Comparison of ENCODE assay signal across 9 cellular contexts in genomic region chr16:68642436-68643064, GRCh38. TPM values are rescaled to one million over a fixed set of nuclear protein-coding genes. Genes with fewer than 3 reads are reported as not detected.
DNase-seq lines count a peak whose midpoint lies in the region; ATAC-seq and TF ChIP-seq lines count a peak whose summit lies in the region.
"Had no signal": no experiment of that assay in that cellular context is flagged by ENCODE, and none has a peak within 500 bp of the region (broad histone marks: within the 10 kb centered on the region; RNA-seq: fewer than 3 reads in every experiment).

No MANE protein-coding gene starts in this region.

- peak overlapping the region; percentile 23 for H3K27ac Mint-ChIP-seq in nephron progenitor cell
- H3K27ac Mint-ChIP-seq in naive thymus-derived CD4-positive, alpha-beta T cell, result peak overlapping the region in 1 of 9 donors; percentile 21

- peak overlapping the region; percentile 10 to 64 (median 38); a peak in 16 of 20 replicates for H3K4me3 ChIP-seq in BLaER1 treated with 17β-estradiol and CSF1 and Interleukin-3, amounts not matched to agents 10 nM and 100 nM
- H3K4me3 ChIP-seq in HUES64 (ENCODE audit: low read length) (peak overlapping the region; percentile 52), ectodermal cell (ENCODE audit: insufficient read depth, low read depth, low read length) (peak overlapping the region; percentile 13)
- no peak overlapping the region for H3K4me3 ChIP-seq in naive thymus-derived CD4-positive, alpha-beta T cell (ENCODE audit: low read length)

- peaks cover 42% of the 10 kb centered on the region for H3K4me1 Mint-ChIP-seq in nephron progenitor cell
- peaks cover 6 to 18% (median 14%) of the 10 kb centered on the region in 7 donors for H3K4me1 Mint-ChIP-seq in naive thymus-derived CD4-positive, alpha-beta T cell

- H3K4me2 ChIP-seq in BLaER1 treated with 17β-estradiol and CSF1 and Interleukin-3, amounts not matched to agents 10 nM and 100 nM, result peak overlapping the region; percentile 66 to 83 (median 77)

- no peaks in the 10 kb centered on the region for H3K9me3 Mint-ChIP-seq in nephron progenitor cell
- peaks cover 0 to 3% (median 0%) of the 10 kb centered on the region in 11 donors for H3K9me3 Mint-ChIP-seq in naive thymus-derived CD4-positive, alpha-beta T cell

- H3K27me3 ChIP-seq in BLaER1 treated with 17β-estradiol and CSF1 and Interleukin-3, amounts not matched to agents 10 nM and 100 nM, result peaks cover 58 to 69% (median 65%) of the 10 kb centered on the region in 11 experiments
- H3K27me3 ChIP-seq in HUES64 (ENCODE audit: insufficient read depth, low read length), result peaks cover 25% of the 10 kb centered on the region
- H3K27me3 ChIP-seq in ectodermal cell (ENCODE audit: control insufficient read depth, insufficient read depth, low read length, poor library complexity, severe bottlenecking), result peaks cover 56% of the 10 kb centered on the region
- peaks cover 0 to 13% of the 10 kb centered on the region in 2 donors for H3K27me3 ChIP-seq in naive thymus-derived CD4-positive, alpha-beta T cell (ENCODE audit: control insufficient read depth in 2 of 2, insufficient read depth in 2 of 2, low read length in 2 of 2)

- H4K20me1 ChIP-seq in BLaER1 treated with 17β-estradiol and CSF1 and Interleukin-3, amounts not matched to agents 10 nM and 100 nM, result peaks cover 0 to 33% (median 5%) of the 10 kb centered on the region in 11 experiments; a peak in 7 of 22 replicates

- no peaks in the 10 kb centered on the region for H3K36me3 Mint-ChIP-seq in nephron progenitor cell (ENCODE audit: low read depth)
- peaks cover 0 to 6% (median 0%) of the 10 kb centered on the region in 5 donors for H3K36me3 Mint-ChIP-seq in naive thymus-derived CD4-positive, alpha-beta T cell

- ATAC-seq in naive thymus-derived CD4-positive, alpha-beta T cell, result no peak
- ATAC-seq: left colon had no signal

- POLR2A ChIA-PET in naive thymus-derived CD4-positive, alpha-beta T cell (lab: Charles Lee), result no interaction called here

- H3K27me3 Mint-ChIP-seq in nephron progenitor cell (ENCODE audit: low read depth, poor library complexity), result peaks cover 37% of the 10 kb centered on the region
- peaks cover 27 to 62% (median 44%) of the 10 kb centered on the region in 5 donors for H3K27me3 Mint-ChIP-seq in naive thymus-derived CD4-positive, alpha-beta T cell

- H3K4me3 Mint-ChIP-seq in nephron progenitor cell, result peak overlapping the region; percentile 73
- peak overlapping the region in 2 of 10 donors; percentile 6 to 34 for H3K4me3 Mint-ChIP-seq in naive thymus-derived CD4-positive, alpha-beta T cell

- peak overlapping the region; percentile 15 to 61 (median 49); a peak in 10 of 22 replicates for H3K9ac ChIP-seq in BLaER1 treated with 17β-estradiol and CSF1 and Interleukin-3, amounts not matched to agents 10 nM and 100 nM
- H3K9ac ChIP-seq in HUES64 (ENCODE audit: low read depth, low read length), result peak overlapping the region; percentile 71

- H3K27ac ChIP-seq in BLaER1 treated with 17β-estradiol and CSF1 and Interleukin-3, amounts not matched to agents 10 nM and 100 nM, result peak overlapping the region in 5 of 11 experiments; percentile 31 to 55 (median 44); a peak in 7 of 22 replicates
- H3K27ac ChIP-seq in HUES64 (ENCODE audit: low read depth, low read length), result peak overlapping the region; percentile 59
- no peak overlapping the region for H3K27ac ChIP-seq in ectodermal cell (ENCODE audit: insufficient read depth, low read depth, low read length, poor library complexity, severe bottlenecking)
- no peak overlapping the region for H3K27ac ChIP-seq in naive thymus-derived CD4-positive, alpha-beta T cell (ENCODE audit: low read depth, low read length)

- no peaks in the 10 kb centered on the region for H3K9me3 ChIP-seq in BLaER1 treated with 17β-estradiol and CSF1 and Interleukin-3, amounts not matched to agents 10 nM and 100 nM (replicated peaks in 1 of 11)
- no peaks in the 10 kb centered on the region for H3K9me3 ChIP-seq in HUES64 (ENCODE audit: insufficient read depth, low read depth, low read length)
- no peaks in the 10 kb centered on the region for H3K9me3 ChIP-seq in ectodermal cell (ENCODE audit: control insufficient read depth, low read length)
- H3K9me3 ChIP-seq in naive thymus-derived CD4-positive, alpha-beta T cell (ENCODE audit: control insufficient read depth in 2 of 3, low read length in 3 of 3), result no peaks in the 10 kb centered on the region

- 2% methylated on average over 50 of the region's 50 CpGs for WGBS in HUES64
- 2 to 3% methylated on average over 50 of the region's 50 CpGs for WGBS in ectodermal cell, 2 experiments

- DNase-seq in nephron progenitor cell (peak; percentile 70), middle frontal gyrus (ENCODE audit: extremely low spot score, low spot score) (no peak), NK-92 (lab: John Stamatoyannopoulos, UW; ENCODE audit: unreplicated experiment) (no peak)
- no peak for DNase-seq in naive thymus-derived CD4-positive, alpha-beta T cell
- no peak for DNase-seq in activated naive CD4-positive, alpha-beta T cell (lab: John Stamatoyannopoulos, UW)

- intact Hi-C loops in naive thymus-derived CD4-positive, alpha-beta T cell (cut with micrococcal nuclease), result no loop called here

- no peaks in the 10 kb centered on the region for H3K36me3 ChIP-seq in BLaER1 treated with 17β-estradiol and CSF1 and Interleukin-3, amounts not matched to agents 10 nM and 100 nM
- H3K36me3 ChIP-seq in HUES64 (ENCODE audit: insufficient read depth, low read length) (no peaks in the 10 kb centered on the region), ectodermal cell (ENCODE audit: control insufficient read depth, insufficient read depth, low read length) (no peaks in the 10 kb centered on the region)
- H3K36me3 ChIP-seq in naive thymus-derived CD4-positive, alpha-beta T cell (ENCODE audit: control insufficient read depth in 2 of 3, insufficient read depth in 3 of 3, low read length in 3 of 3), result no peaks in the 10 kb centered on the region

- peaks cover 25 to 44% (median 37%) of the 10 kb centered on the region in 10 experiments for H3K4me1 ChIP-seq in BLaER1 treated with 17β-estradiol and CSF1 and Interleukin-3, amounts not matched to agents 10 nM and 100 nM
- H3K4me1 ChIP-seq in HUES64 (ENCODE audit: insufficient read depth, low read length), result peaks cover 21% of the 10 kb centered on the region
- peaks cover 20% of the 10 kb centered on the region for H3K4me1 ChIP-seq in ectodermal cell (ENCODE audit: control insufficient read depth, insufficient read depth, low read length)
- peaks cover 7 to 16% of the 10 kb centered on the region in 2 donors for H3K4me1 ChIP-seq in naive thymus-derived CD4-positive, alpha-beta T cell (ENCODE audit: control insufficient read depth in 2 of 2, insufficient read depth in 2 of 2, low read length in 2 of 2)

- no peak for TF ChIP-seq CTCF in nephron progenitor cell (IDR thresholded peaks at IDR 0.05)

- CTCF ChIA-PET in naive thymus-derived CD4-positive, alpha-beta T cell (lab: Charles Lee), result no interaction called here

RNA-seq across cellular contexts. Expression of gene CDH3, which starts 2.6 kb away (rescaled TPM):
- polyA plus RNA-seq in HUES64 (2013, experiment 1 of 2), result 41.7 TPM
- polyA plus RNA-seq in HUES64 (2013, experiment 2 of 2), result 47.7 TPM
- polyA plus RNA-seq in ectodermal cell (2013, experiment 1 of 4), result 4.4 TPM
- polyA plus RNA-seq in ectodermal cell (2013, experiment 2 of 4), result 4.5 TPM
- polyA plus RNA-seq in ectodermal cell (2013, experiment 3 of 4), result 5.9 TPM
- polyA plus RNA-seq in ectodermal cell (2013, experiment 4 of 4), result 5.0 TPM
- total RNA-seq in naive thymus-derived CD4-positive, alpha-beta T cell, result under 1 TPM in 4 of 5 experiments, not detected in 1; 0.24 to 0.78 (median 0.43) TPM
- polyA plus RNA-seq in naive thymus-derived CD4-positive, alpha-beta T cell, result under 1 TPM in 1 of 2 donors, not detected in 1; 0.68 TPM
